ENCODE assay signal across 34 cellular contexts in the genomic region with DNA sequence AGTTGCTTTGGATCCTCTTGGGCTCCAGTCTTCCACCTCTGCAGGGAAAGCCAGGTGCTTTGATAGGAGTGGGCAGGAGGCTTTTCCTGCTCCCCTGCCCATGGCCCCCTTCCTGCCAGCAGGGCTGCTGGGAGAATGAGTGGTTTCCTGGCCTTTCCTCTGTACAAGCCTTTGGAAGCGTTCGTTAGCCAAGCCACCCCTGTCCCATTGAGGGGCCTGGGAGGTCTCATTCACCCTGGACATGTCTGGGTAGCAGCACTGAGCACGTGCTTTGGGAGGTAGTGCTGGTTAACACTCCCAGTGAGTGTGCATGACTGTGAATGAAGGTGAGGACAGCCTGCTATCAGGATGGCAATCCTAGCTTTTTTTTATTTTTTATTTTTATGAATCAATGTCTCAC.
"Had no signal": no experiment of that assay in that cellular context is flagged by ENCODE, and none has a peak within 500 bp of the region (broad histone marks: within the 10 kb centered on the region; RNA-seq: fewer than 3 reads in every experiment).

No MANE protein-coding gene starts in this region.

- H3K27ac Mint-ChIP-seq: activated B cell treated with CpG ODN at 0.5 μM for 24 hours; activated CD4-positive, alpha-beta memory T cell treated with anti-CD3 and anti-CD28 coated beads for 36 hours; activated CD4-positive, alpha-beta T cell treated with anti-CD3 and anti-CD28 coated beads, Interleukin-2, amount 10 ng/mL, durations not matched to agents 24 days and 14 days; activated CD8-positive, alpha-beta T cell treated with anti-CD3 and anti-CD28 coated beads for 36 hours; activated naive CD4-positive, alpha-beta T cell treated with anti-CD3 and anti-CD28 coated beads for 36 hours; activated naive CD8-positive, alpha-beta T cell treated with anti-CD3 and anti-CD28 coated beads for 36 hours; activated T-cell treated with anti-CD3 and anti-CD28 coated beads, Interleukin-2, amount 50 U/mL, for 72 hours; activated T-helper 1 cell treated with anti-CD3 and anti-CD28 coated beads, Interleukin-12 subunit alpha, Interleukin-12 subunit beta, Interleukin-2, Interleukin-4 antibody, amounts not matched to agents 30 ng/mL and 10 ng/mL and 1 ng/mL, durations not matched to agents 14 hours and 24 hours and 36 hours; activated T-helper 17 cell treated with anti-CD3 and anti-CD28 coated beads, Interleukin-2, amount 50 U/mL, for 72 hours; T-cell; T-helper 2 cell treated with Interferon-gamma antibody and Interleukin-4, amounts not matched to agents 5 μg/mL and 100 μg/mL, for 36 hours had no signal

- H3K27ac ChIP-seq: adrenal gland, body of pancreas, brain microvascular endothelial cell, breast epithelium, VCaP had no signal

- DNase-seq: activated B cell treated with CpG ODN at 0.5 μM for 24 hours; activated CD4-positive, alpha-beta memory T cell treated with anti-CD3 and anti-CD28 coated beads for 36 hours; activated CD4-positive, alpha-beta T cell treated with anti-CD3 and anti-CD28 coated beads for 4 hours; activated CD4-positive, alpha-beta T cell treated with anti-CD3 and anti-CD28 coated beads, Interleukin-2, amount 10 ng/mL, durations not matched to agents 24 days and 14 days; activated CD4-positive, alpha-beta T cell treated with anti-CD3 and anti-CD28 coated beads, Interleukin-2, amount 50 U/mL, for 1 hour; activated CD4-positive, alpha-beta T cell treated with anti-CD3 and anti-CD28 coated beads, Interleukin-2, amount 50 U/mL, for 4 hours; activated CD4-positive, CD25-positive, alpha-beta regulatory T cell treated with anti-CD3 and anti-CD28 coated beads, Interleukin-2, amount 50 U/mL, for 72 hours; activated CD8-positive, alpha-beta memory T cell treated with anti-CD3 and anti-CD28 coated beads, Interleukin-2, amount 50 U/mL, for 4 hours; activated CD8-positive, alpha-beta T cell treated with anti-CD3 and anti-CD28 coated beads for 36 hours; activated effector memory CD4-positive, alpha-beta T cell treated with anti-CD3 and anti-CD28 coated beads, Interleukin-2, amount 50 U/mL, for 16 hours; activated gamma-delta T cell treated with Interleukin-2 at 50 U/mL for 16 hours; activated naive CD4-positive, alpha-beta T cell; activated naive CD4-positive, alpha-beta T cell treated with anti-CD3 and anti-CD28 coated beads for 36 hours; activated naive CD4-positive, alpha-beta T cell treated with anti-CD3 and anti-CD28 coated beads, Interleukin-2, amount 50 U/mL, for 16 hours; activated naive CD8-positive, alpha-beta T cell treated with anti-CD3 and anti-CD28 coated beads for 36 hours; activated T-cell treated with anti-CD3 and anti-CD28 coated beads for 4 hours; activated T-cell treated with anti-CD3 and anti-CD28 coated beads, Interleukin-2, amount 50 U/mL, for 1 hour; activated T-cell treated with anti-CD3 and anti-CD28 coated beads, Interleukin-2, amount 50 U/mL, for 4 hours; activated T-cell treated with anti-CD3 and anti-CD28 coated beads, Interleukin-2, amount 50 U/mL, for 72 hours; adrenal gland; amniotic stem cell; aorta; body of pancreas; brain microvascular endothelial cell; central memory CD4-positive, alpha-beta T cell; T-cell; T-helper 2 cell; T-helper 9 cell had no signal

- H3K4me1 Mint-ChIP-seq: activated B cell treated with CpG ODN at 0.5 μM for 24 hours; activated CD4-positive, alpha-beta T cell treated with anti-CD3 and anti-CD28 coated beads, Interleukin-2, amount 10 ng/mL, durations not matched to agents 24 days and 14 days had no signal

- H3K36me3 ChIP-seq: adrenal gland, brain microvascular endothelial cell, breast epithelium had no signal

- H3K36me3 Mint-ChIP-seq: activated CD4-positive, alpha-beta memory T cell treated with anti-CD3 and anti-CD28 coated beads for 36 hours; activated naive CD4-positive, alpha-beta T cell treated with anti-CD3 and anti-CD28 coated beads, Interleukin-2, amount 50 U/mL, for 72 hours; activated naive CD8-positive, alpha-beta T cell treated with anti-CD3 and anti-CD28 coated beads for 36 hours; T-cell had no signal

- H3K4me1 ChIP-seq: adrenal gland, body of pancreas, breast epithelium had no signal

- ATAC-seq: activated CD8-positive, alpha-beta T cell treated with anti-CD3 and anti-CD28 coated beads for 36 hours; activated naive CD4-positive, alpha-beta T cell treated with anti-CD3 and anti-CD28 coated beads, Interleukin-2, amount 50 U/mL, for 72 hours; activated T-cell treated with anti-CD3 and anti-CD28 coated beads, Interleukin-2, amount 50 U/mL, for 4 hours; activated T-cell treated with anti-CD3 and anti-CD28 coated beads, Interleukin-2, amount 50 U/mL, for 72 hours; activated T-helper 17 cell treated with anti-CD3 and anti-CD28 coated beads, Interleukin-2, amount 50 U/mL, for 72 hours; body of pancreas; T-cell had no signal

- H3K9me3 Mint-ChIP-seq: activated B cell treated with CpG ODN at 0.5 μM for 24 hours; activated CD4-positive, alpha-beta memory T cell treated with anti-CD3 and anti-CD28 coated beads for 36 hours; activated CD4-positive, alpha-beta T cell treated with anti-CD3 and anti-CD28 coated beads, Interleukin-2, amount 10 ng/mL, durations not matched to agents 24 days and 14 days; activated CD8-positive, alpha-beta T cell treated with anti-CD3 and anti-CD28 coated beads for 36 hours; activated naive CD4-positive, alpha-beta T cell treated with anti-CD3 and anti-CD28 coated beads for 36 hours; activated naive CD4-positive, alpha-beta T cell treated with anti-CD3 and anti-CD28 coated beads, Interleukin-2, amount 50 U/mL, for 72 hours; activated naive CD8-positive, alpha-beta T cell treated with anti-CD3 and anti-CD28 coated beads for 36 hours; activated T-cell treated with anti-CD3 and anti-CD28 coated beads, Interleukin-2, amount 50 U/mL, for 4 hours; activated T-cell treated with anti-CD3 and anti-CD28 coated beads, Interleukin-2, amount 50 U/mL, for 72 hours; activated T-helper 1 cell treated with anti-CD3 and anti-CD28 coated beads, Interleukin-12 subunit alpha, Interleukin-12 subunit beta, Interleukin-2, Interleukin-4 antibody, amounts not matched to agents 30 ng/mL and 10 ng/mL and 1 ng/mL, durations not matched to agents 14 hours and 24 hours and 36 hours; activated T-helper 17 cell treated with anti-CD3 and anti-CD28 coated beads, Interleukin-2, amount 50 U/mL, for 72 hours; T-cell; T-helper 2 cell treated with Interferon-gamma antibody and Interleukin-4, amounts not matched to agents 5 μg/mL and 100 μg/mL, for 36 hours had no signal

- H3K4me3 ChIP-seq: adrenal gland, body of pancreas, breast epithelium had no signal

- H3K4me3 Mint-ChIP-seq: activated B cell treated with CpG ODN at 0.5 μM for 24 hours; activated CD4-positive, alpha-beta memory T cell treated with anti-CD3 and anti-CD28 coated beads for 36 hours; activated CD4-positive, alpha-beta T cell treated with anti-CD3 and anti-CD28 coated beads, Interleukin-2, amount 10 ng/mL, durations not matched to agents 24 days and 14 days; activated CD8-positive, alpha-beta T cell treated with anti-CD3 and anti-CD28 coated beads for 36 hours; activated naive CD4-positive, alpha-beta T cell treated with anti-CD3 and anti-CD28 coated beads for 36 hours; activated naive CD8-positive, alpha-beta T cell treated with anti-CD3 and anti-CD28 coated beads for 36 hours; activated T-cell treated with anti-CD3 and anti-CD28 coated beads, Interleukin-2, amount 50 U/mL, for 4 hours; activated T-cell treated with anti-CD3 and anti-CD28 coated beads, Interleukin-2, amount 50 U/mL, for 72 hours; activated T-helper 1 cell treated with anti-CD3 and anti-CD28 coated beads, Interleukin-12 subunit alpha, Interleukin-12 subunit beta, Interleukin-2, Interleukin-4 antibody, amounts not matched to agents 30 ng/mL and 10 ng/mL and 1 ng/mL, durations not matched to agents 14 hours and 24 hours and 36 hours; activated T-helper 17 cell treated with anti-CD3 and anti-CD28 coated beads, Interleukin-2, amount 50 U/mL, for 72 hours; T-cell; T-helper 2 cell treated with Interferon-gamma antibody and Interleukin-4, amounts not matched to agents 5 μg/mL and 100 μg/mL, for 36 hours had no signal

- H3K27me3 ChIP-seq: adrenal gland, body of pancreas, brain microvascular endothelial cell, breast epithelium had no signal

- H3K27me3 Mint-ChIP-seq: activated B cell treated with CpG ODN at 0.5 μM for 24 hours; activated CD4-positive, alpha-beta memory T cell treated with anti-CD3 and anti-CD28 coated beads for 36 hours; activated CD8-positive, alpha-beta T cell treated with anti-CD3 and anti-CD28 coated beads for 36 hours; activated naive CD8-positive, alpha-beta T cell treated with anti-CD3 and anti-CD28 coated beads for 36 hours; activated T-helper 17 cell treated with anti-CD3 and anti-CD28 coated beads, Interleukin-2, amount 50 U/mL, for 72 hours; T-cell had no signal

- H3K9me3 ChIP-seq: adrenal gland, body of pancreas, breast epithelium had no signal
